28 cellular contexts compared by ENCODE assay signal in the genomic region with DNA sequence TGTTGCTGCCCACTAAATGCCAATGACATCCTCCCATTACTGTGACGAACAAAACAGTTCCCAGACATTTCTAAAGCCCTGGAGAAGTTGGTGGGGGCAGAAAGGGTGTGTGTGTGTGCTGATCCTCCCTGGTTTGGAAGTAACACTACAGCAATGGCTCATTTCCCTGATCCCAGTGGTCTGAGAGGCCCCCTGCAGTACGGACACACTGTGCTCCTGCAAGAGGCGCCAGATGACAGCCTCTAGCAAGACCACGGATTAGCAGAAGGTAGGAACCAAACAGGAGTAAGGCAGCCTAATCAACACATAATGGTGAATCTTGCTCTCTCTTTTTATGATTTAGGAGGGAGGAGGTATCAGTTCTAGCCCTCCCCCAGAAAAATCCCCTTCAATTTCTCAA. TPM values are rescaled to one million over a fixed set of nuclear protein-coding genes. Genes with fewer than 3 reads are reported as not detected.
"Had no signal": no experiment of that assay in that cellular context is flagged by ENCODE, and none has a peak within 500 bp of the region (broad histone marks: within the 10 kb centered on the region; RNA-seq: fewer than 3 reads in every experiment).

No MANE protein-coding gene starts in this region.

- H3K27me3 Mint-ChIP-seq: stimulated activated memory B cell treated with anti-CD40 and anti-IgM and Interleukin-4, amounts not matched to agents 10 μg/mL and 1 μg/mL and 100 μg/mL, for 72 hours had no signal

- H3K9me3 Mint-ChIP-seq: naive thymus-derived CD4-positive, alpha-beta T cell; nephron had no signal

- H3K4me1 Mint-ChIP-seq: naive thymus-derived CD4-positive, alpha-beta T cell; stimulated activated memory B cell treated with anti-CD40 and anti-IgM and Interleukin-4, amounts not matched to agents 10 μg/mL and 1 μg/mL and 100 μg/mL, for 72 hours had no signal

- H3K4me1 ChIP-seq: gastrocnemius medialis, left lung, pancreas, right atrium auricular region, suprapubic skin, transverse colon, upper lobe of right lung, uterus had no signal

- H3K36me3 ChIP-seq: gastrocnemius medialis, left lung, pancreas, right atrium auricular region, sigmoid colon, suprapubic skin, transverse colon, upper lobe of right lung, uterus had no signal

- H3K27ac ChIP-seq: epithelial cell of prostate, gastrocnemius medialis, left lung, pancreas, right atrium auricular region, suprapubic skin, transverse colon, upper lobe of right lung, uterus had no signal

- H3K4me3 Mint-ChIP-seq: naive thymus-derived CD4-positive, alpha-beta T cell; stimulated activated memory B cell treated with anti-CD40 and anti-IgM and Interleukin-4, amounts not matched to agents 10 μg/mL and 1 μg/mL and 100 μg/mL, for 72 hours had no signal

- DNase-seq: cerebellar nuclear complex; cortex of kidney; effector CD4-positive, alpha-beta T cell; foreskin fibroblast; gastrocnemius medialis; head of caudate nucleus; left cardiac atrium; left lung; mesenchymal stem cell; midbrain; naive thymus-derived CD4-positive, alpha-beta T cell; occipital lobe; pancreas; sigmoid colon; stimulated activated CD4-positive, alpha-beta T cell treated with anti-CD3 and anti-CD28 coated beads, Interleukin-2, amount 100 ng/mL, for 24 hours; stimulated activated CD4-positive, alpha-beta T cell treated with anti-CD3 and anti-CD28 coated beads, Interleukin-4, amount 100 ng/mL, for 24 hours; stimulated activated naive CD8-positive, alpha-beta T cell treated with anti-CD3 and anti-CD28 coated beads, Interleukin-15, Interleukin-2, amounts not matched to agents 100 U/mL and 50 U/mL, for 24 hours; transverse colon; upper lobe of right lung had no signal

- H3K36me3 Mint-ChIP-seq: naive thymus-derived CD4-positive, alpha-beta T cell; stimulated activated memory B cell treated with anti-CD40 and anti-IgM and Interleukin-4, amounts not matched to agents 10 μg/mL and 1 μg/mL and 100 μg/mL, for 72 hours had no signal

- H3K27ac Mint-ChIP-seq: stimulated activated memory B cell treated with anti-CD40 and anti-IgM and Interleukin-4, amounts not matched to agents 10 μg/mL and 1 μg/mL and 100 μg/mL, for 72 hours had no signal

- H3K9me3 ChIP-seq: gastrocnemius medialis, left lung, pancreas, right atrium auricular region, sigmoid colon, suprapubic skin, transverse colon, upper lobe of right lung, uterus had no signal

- ATAC-seq: esophagus mucosa; gastrocnemius medialis; left lung; naive thymus-derived CD4-positive, alpha-beta T cell; pancreas; stimulated activated memory B cell treated with anti-CD40 and anti-IgM and Interleukin-4, amounts not matched to agents 10 μg/mL and 1 μg/mL and 100 μg/mL, for 72 hours; stimulated activated naive CD8-positive, alpha-beta T cell treated with anti-CD3 and anti-CD28 coated beads, Interleukin-15, Interleukin-2, amounts not matched to agents 100 U/mL and 50 U/mL, for 24 hours; upper lobe of right lung had no signal

- H3K27me3 ChIP-seq: gastrocnemius medialis, left lung, right atrium auricular region, sigmoid colon, suprapubic skin, transverse colon, upper lobe of right lung, uterus had no signal

- H3K4me3 ChIP-seq: gastrocnemius medialis, left lung, pancreas, right atrium auricular region, sigmoid colon, suprapubic skin, transverse colon, upper lobe of right lung, uterus had no signal

RNA-seq across cellular contexts. Expression of a gene that starts 49.6 kb away (rescaled TPM):
- total RNA-seq: dermis microvascular lymphatic vessel endothelial cell; lung microvascular endothelial cell; naive thymus-derived CD4-positive, alpha-beta T cell had no signal
